In genomic region chr11:103888541-103888951, GRCh38 we compare ENCODE assay signal across 26 cellular contexts.
A peak's percentile ranks its signal among the peaks of the same experiment; 100 is the strongest.
DNase-seq lines count a peak whose midpoint lies in the region; ATAC-seq, FAIRE-seq and TF ChIP-seq lines count a peak whose summit lies in the region.
"Had no signal": no experiment of that assay in that cellular context is flagged by ENCODE, and none has a peak within 500 bp of the region (broad histone marks: within the 10 kb centered on the region; RNA-seq: fewer than 3 reads in every experiment).

No MANE protein-coding gene starts in this region.

- TF ChIP-seq CTCF in bronchial epithelial cell (IDR thresholded peaks at IDR 0.05; ENCODE audit: insufficient read depth, low read length, severe bottlenecking): no peak

- DNase-seq in A172 (ENCODE audit: low spot score) (peak; percentile 1), M059J (ENCODE audit: low read depth) (peak; percentile 87), bronchial epithelial cell (ENCODE audit: low read depth) (peak; percentile 37), medulla oblongata (ENCODE audit: extremely low spot score) (peak; percentile 67), NCI-H526 (lab: John Stamatoyannopoulos, UW) (no peak), GM19240 (ENCODE audit: insufficient read length, low spot score) (no peak), NCI-H345 (lab: John Stamatoyannopoulos, UW) (no peak)
- DNase-seq: 8988T; activated CD8-positive, alpha-beta memory T cell treated with anti-CD3 and anti-CD28 coated beads for 24 hours; activated naive CD4-positive, alpha-beta T cell; activated T-cell treated with anti-CD3 and anti-CD28 coated beads, Interleukin-2, amount 50 U/mL, for 4 hours; BE2C; effector memory CD8-positive, alpha-beta T cell; kidney glomerular epithelial cell; MM.1S; naive thymus-derived CD4-positive, alpha-beta T cell; NCI-H1417 treated with DMSO at 0.1 percent for 48 hours; NCI-H524 treated with DMSO at 0.1 percent for 48 hours; RPMI8226; stomach; T1000 had no signal

- no peaks in the 10 kb centered on the region for H3K36me3 ChIP-seq in bronchial epithelial cell (ENCODE audit: control insufficient read depth, insufficient read depth, low read length)
- H3K36me3 ChIP-seq: BE2C, esophagus muscularis mucosa, gastroesophageal sphincter, right atrium auricular region, stomach had no signal

- no peaks in the 10 kb centered on the region for H3K27me3 ChIP-seq in bronchial epithelial cell (ENCODE audit: control insufficient read depth, insufficient read depth, low read length)
- H3K27me3 ChIP-seq: BE2C, esophagus muscularis mucosa, gastroesophageal sphincter, right atrium auricular region, stomach had no signal

- H3K4me3 ChIP-seq in bronchial epithelial cell (ENCODE audit: low read depth, low read length): no peak overlapping the region
- H3K4me3 ChIP-seq: esophagus muscularis mucosa, gastroesophageal sphincter, right atrium auricular region, stomach had no signal

- no peak for ATAC-seq in GM21529 (IDR thresholded peaks at IDR 0.05; ENCODE audit: unreplicated experiment)
- ATAC-seq: activated CD4-positive, CD25-positive, alpha-beta regulatory T cell treated with anti-CD3 and anti-CD28 coated beads, Interleukin-2, amount 50 U/mL, for 24 hours; activated T-cell treated with anti-CD3 and anti-CD28 coated beads, Interleukin-2, amount 50 U/mL, for 4 hours; effector memory CD8-positive, alpha-beta T cell; gastroesophageal sphincter; naive thymus-derived CD4-positive, alpha-beta T cell had no signal

- FAIRE-seq in bronchial epithelial cell (lab: Jason Lieb, UNC): no peak

Comparison
In these comparisons a context has a peak if more than half of its experiments do, and no peak if none do; other contexts are left out.
1. DNase-seq: peak in A172 (single experiment), M059J (single experiment), bronchial epithelial cell (single experiment) and medulla oblongata (single experiment); none in NCI-H526 (0 of 2), GM19240 (single experiment) and NCI-H345 (single experiment).